ENCODE assay signal across 14 cellular contexts in genomic region chr22:36397081-36397766, GRCh38. TPM values are rescaled to one million over a fixed set of nuclear protein-coding genes. Genes with fewer than 3 reads are reported as not detected.
DNase-seq lines count a peak whose midpoint lies in the region; ATAC-seq and TF ChIP-seq lines count a peak whose summit lies in the region.
"Had no signal": no experiment of that assay in that cellular context is flagged by ENCODE, and none has a peak within 500 bp of the region (broad histone marks: within the 10 kb centered on the region; RNA-seq: fewer than 3 reads in every experiment).

No MANE protein-coding gene starts in this region.

- no peak for TF ChIP-seq CTCF in AG04450 (IDR thresholded peaks at IDR 0.05; ENCODE audit: low read depth, low read length)
- no peak for TF ChIP-seq CTCF in H9 (conservative IDR thresholded peaks at IDR 0.05)
- no peak for TF ChIP-seq CTCF in mammary epithelial cell (conservative IDR thresholded peaks at IDR 0.05 in 1 of 2, IDR thresholded peaks at IDR 0.05 in 1 of 2; ENCODE audit: extremely low read depth in 1 of 2, insufficient read depth in 1 of 2, low read depth in 1 of 2, low read length in 2 of 2)
- no peak for TF ChIP-seq CTCF in lung (IDR thresholded peaks at IDR 0.05; ENCODE audit: control extremely low read depth, extremely low read depth)
- no peak for TF ChIP-seq CTCF in testis (IDR thresholded peaks at IDR 0.05)

- H3K14ac ChIP-seq in H9 (ENCODE audit: insufficient read depth, low read length): no peak overlapping the region

- no peak overlapping the region for H3K4me3 ChIP-seq in AG04450 (ENCODE audit: low read depth, low read length)
- H3K4me3 ChIP-seq in mammary epithelial cell (replicated peaks in 1 of 3; ENCODE audit: insufficient read depth in 1 of 3, low read depth in 2 of 3, low read length in 3 of 3): no peak overlapping the region
- H3K4me3 ChIP-seq in lung: no peak overlapping the region
- H3K4me3 ChIP-seq in testis: no peak overlapping the region
- H3K4me3 ChIP-seq: transverse colon had no signal

- POLR2A ChIA-PET in AG04450 (lab: Yijun Ruan, JAX): interaction anchor here (0.6 to 1.8 kb wide), 2 partner anchors 9 to 34 kb away, joined by 3 to 7 read pairs; partner anchors contain the start of gene MYH9
- POLR2A ChIA-PET in activated CD4-positive, alpha-beta memory T cell treated with anti-CD3 and anti-CD28 coated beads for 36 hours (lab: Charles Lee): interaction anchor here (0.6 kb wide), 1 partner anchor 10 kb away, joined by 3 read pairs; no protein-coding TSS in a partner anchor

- H3K56ac ChIP-seq in H9 (ENCODE audit: insufficient read length, low read depth, low read length): no peak overlapping the region

- no peak overlapping the region for H4K8ac ChIP-seq in H9 (replicated peaks; ENCODE audit: insufficient read length, low read depth, low read length)

- no CpG with 5 or more reads among the region's 8 CpGs for WGBS in H9 (ENCODE audit: extremely low coverage, insufficient read length, low lambda C conversion rate)
- WGBS in mammary epithelial cell (ENCODE audit: low coverage, missing lambda C conversion rate): 69% methylated on average over 8 of the region's 8 CpGs
- 68 to 75% methylated on average over 8 of the region's 8 CpGs for whole genome bisulfite sequencing in lung, 2 donors
- 81 to 84% methylated on average over 8 of the region's 8 CpGs for WGBS in testis, 2 donors

- H2BK20ac ChIP-seq in H9 (ENCODE audit: low read depth, low read length, poor library complexity, severe bottlenecking): no peak overlapping the region

- H3K4me1 ChIP-seq in H9 (ENCODE audit: insufficient read depth, low read length) (peaks cover 2% of the 10 kb centered on the region; the same call in 1 of the 2 replicates), mammary epithelial cell (ENCODE audit: insufficient read depth, low read length) (peaks cover 49% of the 10 kb centered on the region), lung (ENCODE audit: control insufficient read depth in 2 of 2, insufficient read depth in 2 of 2, low read length in 2 of 2) (peaks cover 0 to 8% of the 10 kb centered on the region in 2 donors), testis (no peaks in the 10 kb centered on the region)

- dilution Hi-C loops in mammary epithelial cell (cut with HindIII; ENCODE audit: low sequenced_read_pairs): no loop called here

- no peaks in the 10 kb centered on the region for H3K27me3 ChIP-seq in AG04450 (ENCODE audit: control insufficient read depth, insufficient read depth, low read length)
- H3K27me3 ChIP-seq in H9 (ENCODE audit: insufficient read depth, low read length): no peaks in the 10 kb centered on the region
- H3K27me3 ChIP-seq in mammary epithelial cell (ENCODE audit: insufficient read depth, low read length): no peaks in the 10 kb centered on the region
- no peaks in the 10 kb centered on the region for H3K27me3 ChIP-seq in lung (ENCODE audit: control insufficient read depth, insufficient read depth)
- H3K27me3 ChIP-seq in testis: no peaks in the 10 kb centered on the region
- H3K27me3 ChIP-seq: transverse colon had no signal

- no peaks in the 10 kb centered on the region for H3K9me3 ChIP-seq in AG04450 (ENCODE audit: control insufficient read depth, insufficient read depth, low read length)
- H3K9me3 ChIP-seq in H9 (ENCODE audit: control insufficient read depth, low read depth, low read length): no peaks in the 10 kb centered on the region
- H3K9me3 ChIP-seq in mammary epithelial cell (replicated peaks; ENCODE audit: insufficient read depth, low read length): no peaks in the 10 kb centered on the region
- no peaks in the 10 kb centered on the region for H3K9me3 ChIP-seq in lung (ENCODE audit: control insufficient read depth in 2 of 2, insufficient read depth in 1 of 2, low read length in 1 of 2)
- no peaks in the 10 kb centered on the region for H3K9me3 ChIP-seq in testis
- H3K9me3 ChIP-seq: transverse colon had no signal

- no peak overlapping the region for H3K9ac ChIP-seq in H9 (ENCODE audit: extremely low read depth, insufficient read length, low read length)
- H3K9ac ChIP-seq in mammary epithelial cell (ENCODE audit: insufficient read depth, low read length): no peak overlapping the region

- in situ Hi-C loops in mammary epithelial cell (cut with MboI; ENCODE audit: low sequenced_read_pairs in 2 of 2): loop anchor here in 1 of 2 donors (10.0 kb wide), 1 partner anchor 68 kb away; no protein-coding TSS in a partner anchor

- H3K4me2 ChIP-seq in H9 (ENCODE audit: insufficient read depth, insufficient read length, low read length) (no peak overlapping the region), mammary epithelial cell (ENCODE audit: insufficient read depth, low read depth, low read length) (no peak overlapping the region)

- H2BK15ac ChIP-seq in H9 (ENCODE audit: low read depth, low read length): no peak overlapping the region

- H3K79me1 ChIP-seq in H9 (ENCODE audit: insufficient read depth, low read depth, low read length, poor library complexity, severe bottlenecking): no peaks in the 10 kb centered on the region

- no peak overlapping the region for H4K5ac ChIP-seq in H9 (ENCODE audit: insufficient read length, low read depth, low read length)

- no peak overlapping the region for H3K4ac ChIP-seq in H9 (ENCODE audit: low read depth, low read length)

- TF ChIP-seq POLR2A in testis (IDR thresholded peaks at IDR 0.05): no peak

- no peak overlapping the region for H2BK12ac ChIP-seq in H9 (ENCODE audit: insufficient read length, low read depth, low read length)

- H3K27ac Mint-ChIP-seq in H9: peak overlapping the region; percentile 3 to 76 (median 40); a peak in 3 of 7 replicates
- no peak overlapping the region for H3K27ac Mint-ChIP-seq in activated CD4-positive, alpha-beta memory T cell treated with anti-CD3 and anti-CD28 coated beads for 36 hours

- H4K20me1 ChIP-seq in H9 (ENCODE audit: control insufficient read depth, insufficient read depth, insufficient read length) (no peaks in the 10 kb centered on the region), mammary epithelial cell (ENCODE audit: insufficient read depth, low read length) (no peaks in the 10 kb centered on the region)

- no peaks in the 10 kb centered on the region for H3K36me3 ChIP-seq in mammary epithelial cell (ENCODE audit: insufficient read depth, low read length)
- no peaks in the 10 kb centered on the region for H3K36me3 ChIP-seq in lung (ENCODE audit: control insufficient read depth in 2 of 2, insufficient read depth in 2 of 2, low read length in 2 of 2)
- no peaks in the 10 kb centered on the region for H3K36me3 ChIP-seq in testis (ENCODE audit: low read depth, missing control alignments)
- H3K36me3 ChIP-seq: transverse colon had no signal

- H3K18ac ChIP-seq in H9 (ENCODE audit: insufficient read length, low read depth, low read length): no peak overlapping the region

- H3K23ac ChIP-seq in H9 (ENCODE audit: insufficient read length, low read depth, low read length): no peak overlapping the region

- no peak overlapping the region for H3K4me3 Mint-ChIP-seq in H9
- H3K4me3 Mint-ChIP-seq in activated CD4-positive, alpha-beta memory T cell treated with anti-CD3 and anti-CD28 coated beads for 36 hours: no peak overlapping the region

- H3K79me2 ChIP-seq in H9 (ENCODE audit: insufficient read depth, low read length) (no peaks in the 10 kb centered on the region), mammary epithelial cell (ENCODE audit: insufficient read depth, low read length) (no peaks in the 10 kb centered on the region)

- no TSS peak for BruUV-seq in mammary epithelial cell (replicated peaks; lab: Mats Ljungman, UMichigan)

- no peaks in the 10 kb centered on the region for H3K23me2 ChIP-seq in H9 (ENCODE audit: insufficient read length, low read depth, low read length, poor library complexity, severe bottlenecking)

- H2AFZ ChIP-seq in H9 (ENCODE audit: low read length): no peak overlapping the region
- no peak overlapping the region for H2AFZ ChIP-seq in mammary epithelial cell (ENCODE audit: low read depth, low read length)

- no peak overlapping the region for H2BK120ac ChIP-seq in H9 (ENCODE audit: low read depth, low read length, poor library complexity, severe bottlenecking)

- no peaks in the 10 kb centered on the region for H3K36me3 Mint-ChIP-seq in H9 (ENCODE audit: insufficient read depth in 1 of 3, low read depth in 3 of 3)
- H3K36me3 Mint-ChIP-seq in activated CD4-positive, alpha-beta memory T cell treated with anti-CD3 and anti-CD28 coated beads for 36 hours: no peaks in the 10 kb centered on the region
- H3K36me3 Mint-ChIP-seq: IgD-negative memory B cell had no signal

- intact Hi-C loops in mammary epithelial cell (cut with micrococcal nuclease): no loop called here
- intact Hi-C loops in testis (cut with DNase I; ENCODE audit: low total_unique reads): no loop called here
- intact Hi-C loops in activated CD4-positive, alpha-beta memory T cell treated with anti-CD3 and anti-CD28 coated beads for 36 hours (cut with micrococcal nuclease): no loop called here

- H3K27ac ChIP-seq in AG04450 (ENCODE audit: low read depth, low read length) (peak overlapping the region; percentile 77), H9 (ENCODE audit: insufficient read length, low read depth, low read length) (no peak overlapping the region), mammary epithelial cell (ENCODE audit: insufficient read depth, low read depth, low read length) (peak overlapping the region; percentile 20), lung (ENCODE audit: low read depth in 1 of 2, low read length in 1 of 2) (peak overlapping the region in 1 of 2 donors; percentile 26), testis (no peak overlapping the region)

- H4K91ac ChIP-seq in H9 (ENCODE audit: insufficient read length, low read depth, low read length): no peak overlapping the region

- no peak overlapping the region for H3T11ph ChIP-seq in H9 (ENCODE audit: low read length)

- CTCF ChIA-PET in AG04450 (lab: Charles Lee): interaction anchor here (0.7 to 1.0 kb wide), 3 partner anchors 33 to 98 kb away, joined by 3 to 6 read pairs (median 3); no protein-coding TSS in a partner anchor
- CTCF ChIA-PET in mammary epithelial cell (lab: Charles Lee; ENCODE audit: low non-redundant PET): interaction anchor here (0.6 kb wide), 1 partner anchor 65 kb away, joined by 3 read pairs; no protein-coding TSS in a partner anchor
- CTCF ChIA-PET in activated CD4-positive, alpha-beta memory T cell treated with anti-CD3 and anti-CD28 coated beads for 36 hours (lab: Charles Lee): no interaction called here

- H3K9me3 Mint-ChIP-seq in H9: no peaks in the 10 kb centered on the region; a peak in 1 of 5 replicates
- H3K9me3 Mint-ChIP-seq in activated CD4-positive, alpha-beta memory T cell treated with anti-CD3 and anti-CD28 coated beads for 36 hours: no peaks in the 10 kb centered on the region
- H3K9me3 Mint-ChIP-seq: IgD-negative memory B cell had no signal

- peak; percentile 57 for ATAC-seq in lung (ENCODE audit: insufficient read depth, low FRiP score)

- no peak for DNase-seq in AG04450 (ENCODE audit: low read depth, low spot score)
- DNase-seq in H9: no peak
- no peak for DNase-seq in mammary epithelial cell
- peak; percentile 62 for DNase-seq in lung (ENCODE audit: low spot score)
- DNase-seq in testis: no peak
- DNase-seq in activated CD4-positive, alpha-beta memory T cell treated with anti-CD3 and anti-CD28 coated beads for 36 hours: no peak
- no peak for DNase-seq in Kasumi-1 (lab: John Stamatoyannopoulos, UW)
- no peak for DNase-seq in cerebellar nuclear complex (lab: John Stamatoyannopoulos, UW)
- DNase-seq: activated CD4-positive, alpha-beta T cell treated with anti-CD3 and anti-CD28 coated beads for 48 hours; left cardiac atrium; NCI-H345; SHP77 treated with DMSO at 0.1 percent for 48 hours; transverse colon had no signal

- peaks cover 20 to 24% of the 10 kb centered on the region in 2 experiments for H3K4me1 Mint-ChIP-seq in H9
- peaks cover 21% of the 10 kb centered on the region for H3K4me1 Mint-ChIP-seq in activated CD4-positive, alpha-beta memory T cell treated with anti-CD3 and anti-CD28 coated beads for 36 hours (ENCODE audit: low read depth)

- no peak overlapping the region for H2BK5ac ChIP-seq in H9 (ENCODE audit: insufficient read length, low read length)

- no peak overlapping the region for H2AK5ac ChIP-seq in H9 (ENCODE audit: insufficient read length, low read length)

- no peaks in the 10 kb centered on the region; the same call in 1 of the 2 replicates for H3K27me3 Mint-ChIP-seq in H9 (ENCODE audit: low read depth)
- no peaks in the 10 kb centered on the region for H3K27me3 Mint-ChIP-seq in activated CD4-positive, alpha-beta memory T cell treated with anti-CD3 and anti-CD28 coated beads for 36 hours
- H3K27me3 Mint-ChIP-seq: IgD-negative memory B cell had no signal

RNA-seq across cellular contexts. Expression of gene MYH9, which starts 9.5 kb away (rescaled TPM):
- polyA plus RNA-seq in AG04450 (2011; rRNA removed) (338 and 432 TPM in 2 replicates), mammary epithelial cell (295 TPM), lung (100 to 1,000 TPM; 184 to 266 TPM), testis (ENCODE audit: insufficient read depth, low read depth, low replicate concordance) (129 TPM)
- 1,487 and 1,729 TPM in 2 replicates for polyA minus RNA-seq in AG04450 (2011; rRNA and poly(A)+ RNA removed)
- total RNA-seq in H9 (2021) (243 and 266 TPM in 2 replicates), mammary epithelial cell (1,000 to 10,000 TPM; 1,183 to 1,246 TPM), lung (100 to 1,000 TPM; 398 to 667 TPM), testis (100 to 1,000 TPM; 141 to 146 TPM)
- 996 TPM for polyA minus RNA-seq in mammary epithelial cell
- total RNA-seq in activated CD4-positive, alpha-beta memory T cell treated with anti-CD3 and anti-CD28 coated beads for 36 hours: 100 to 1,000 TPM; 712 to 720 TPM

Comparison
In these comparisons a context has a peak if more than half of its experiments do, and no peak if none do; other contexts are left out.
1. H3K27ac ChIP-seq: peak in AG04450 (single experiment) and mammary epithelial cell (single experiment); none in H9 (single experiment) and testis (0 of 2).